In genomic region chr17:32909787-32910369, GRCh38 we compare ENCODE assay signal across 9 cellular contexts. TPM values are rescaled to one million over a fixed set of nuclear protein-coding genes. Genes with fewer than 3 reads are reported as not detected.
DNase-seq lines count a peak whose midpoint lies in the region; ATAC-seq and TF ChIP-seq lines count a peak whose summit lies in the region.
"Had no signal": no experiment of that assay in that cellular context is flagged by ENCODE, and none has a peak within 500 bp of the region (broad histone marks: within the 10 kb centered on the region; RNA-seq: fewer than 3 reads in every experiment).

No MANE protein-coding gene starts in this region.

- TF ChIP-seq POLR2A in erythroblast (IDR thresholded peaks at IDR 0.05; ENCODE audit: low read length): no peak

- POLR2A ChIA-PET in activated CD8-positive, alpha-beta T cell treated with anti-CD3 and anti-CD28 coated beads, Interleukin-2, amount 10 ng/mL, durations not matched to agents 7 days and 5 days (lab: Charles Lee): interaction anchor here (1.2 kb wide), 1 partner anchor 33 kb away, joined by 4 read pairs; the partner anchor contains the start of gene MYO1D

- peak; percentile 62 for ATAC-seq in HG02885 (IDR thresholded peaks at IDR 0.05; ENCODE audit: poor library complexity, unreplicated experiment)
- ATAC-seq in activated CD8-positive, alpha-beta T cell treated with anti-CD3 and anti-CD28 coated beads, Interleukin-2, amount 10 ng/mL, durations not matched to agents 7 days and 5 days: peak; percentile 87
- ATAC-seq in stimulated activated naive CD8-positive, alpha-beta T cell treated with anti-CD3 and anti-CD28 coated beads, Interleukin-15, amount 100 ng/mL, for 72 hours: peak; percentile 70
- ATAC-seq in HG02970 (IDR thresholded peaks at IDR 0.05; ENCODE audit: low FRiP score, unreplicated experiment): no peak

- no peaks in the 10 kb centered on the region for H3K36me3 Mint-ChIP-seq in activated CD8-positive, alpha-beta T cell treated with anti-CD3 and anti-CD28 coated beads, Interleukin-2, amount 10 ng/mL, durations not matched to agents 7 days and 5 days (ENCODE audit: low read depth)

- H3K9me3 Mint-ChIP-seq in activated CD8-positive, alpha-beta T cell treated with anti-CD3 and anti-CD28 coated beads, Interleukin-2, amount 10 ng/mL, durations not matched to agents 7 days and 5 days (ENCODE audit: insufficient read depth): no peaks in the 10 kb centered on the region
- no peaks in the 10 kb centered on the region for H3K9me3 Mint-ChIP-seq in stimulated activated naive CD8-positive, alpha-beta T cell treated with anti-CD3 and anti-CD28 coated beads, Interleukin-15, amount 100 ng/mL, for 72 hours
- H3K9me3 Mint-ChIP-seq: dendritic cell treated with granulocyte-macrophage colony-stimulating factor and Interleukin-4, amounts not matched to agents 40 ng/mL and 50 ng/mL, for 4 days had no signal

- peaks cover 12% of the 10 kb centered on the region for H3K4me1 Mint-ChIP-seq in activated CD8-positive, alpha-beta T cell treated with anti-CD3 and anti-CD28 coated beads, Interleukin-2, amount 10 ng/mL, durations not matched to agents 7 days and 5 days (ENCODE audit: low read depth)
- peaks cover 20% of the 10 kb centered on the region for H3K4me1 Mint-ChIP-seq in stimulated activated naive CD8-positive, alpha-beta T cell treated with anti-CD3 and anti-CD28 coated beads, Interleukin-15, amount 100 ng/mL, for 72 hours

- DNase-seq in EH (ENCODE audit: low read depth): peak; percentile 84
- DNase-seq in NCI-H69 (lab: John Stamatoyannopoulos, UW): peak; percentile 65
- DNase-seq in activated CD8-positive, alpha-beta T cell treated with anti-CD3 and anti-CD28 coated beads, Interleukin-2, amount 10 ng/mL, durations not matched to agents 7 days and 5 days: peak; percentile 75
- peak; percentile 89 to 92 for DNase-seq in erythroblast (lab: John Stamatoyannopoulos, UW)
- DNase-seq in mucosa of gallbladder (ENCODE audit: low spot score): peak; percentile 91
- peak in 1 of 2 donors; percentile 62 for DNase-seq in stimulated activated naive CD8-positive, alpha-beta T cell treated with anti-CD3 and anti-CD28 coated beads, Interleukin-15, amount 100 ng/mL, for 72 hours

- H3K27me3 Mint-ChIP-seq in activated CD8-positive, alpha-beta T cell treated with anti-CD3 and anti-CD28 coated beads, Interleukin-2, amount 10 ng/mL, durations not matched to agents 7 days and 5 days (ENCODE audit: low read depth): peaks cover 38% of the 10 kb centered on the region
- peaks cover 48% of the 10 kb centered on the region for H3K27me3 Mint-ChIP-seq in stimulated activated naive CD8-positive, alpha-beta T cell treated with anti-CD3 and anti-CD28 coated beads, Interleukin-15, amount 100 ng/mL, for 72 hours

- H3K27ac Mint-ChIP-seq in activated CD8-positive, alpha-beta T cell treated with anti-CD3 and anti-CD28 coated beads, Interleukin-2, amount 10 ng/mL, durations not matched to agents 7 days and 5 days: no peak overlapping the region
- peak overlapping the region in 1 of 2 donors; percentile 9 for H3K27ac Mint-ChIP-seq in stimulated activated naive CD8-positive, alpha-beta T cell treated with anti-CD3 and anti-CD28 coated beads, Interleukin-15, amount 100 ng/mL, for 72 hours
- H3K27ac Mint-ChIP-seq: dendritic cell treated with granulocyte-macrophage colony-stimulating factor and Interleukin-4, amounts not matched to agents 40 ng/mL and 50 ng/mL, for 4 days had no signal

- CTCF ChIA-PET in activated CD8-positive, alpha-beta T cell treated with anti-CD3 and anti-CD28 coated beads, Interleukin-2, amount 10 ng/mL, durations not matched to agents 7 days and 5 days (lab: Charles Lee): interaction anchor here (0.7 to 5.0 kb wide), 12 partner anchors 10 to 127 kb away, joined by 3 to 58 read pairs (median 3); partner anchors contain the start of gene MYO1D

- no peak overlapping the region for H3K4me3 Mint-ChIP-seq in activated CD8-positive, alpha-beta T cell treated with anti-CD3 and anti-CD28 coated beads, Interleukin-2, amount 10 ng/mL, durations not matched to agents 7 days and 5 days
- H3K4me3 Mint-ChIP-seq in stimulated activated naive CD8-positive, alpha-beta T cell treated with anti-CD3 and anti-CD28 coated beads, Interleukin-15, amount 100 ng/mL, for 72 hours: no peak overlapping the region
- H3K4me3 Mint-ChIP-seq: dendritic cell treated with granulocyte-macrophage colony-stimulating factor and Interleukin-4, amounts not matched to agents 40 ng/mL and 50 ng/mL, for 4 days had no signal

RNA-seq across cellular contexts. Expression of gene TMEM98, which starts 18.1 kb away (rescaled TPM):
- total RNA-seq in activated CD8-positive, alpha-beta T cell treated with anti-CD3 and anti-CD28 coated beads, Interleukin-2, amount 10 ng/mL, durations not matched to agents 7 days and 5 days: not detected
- 153 TPM for total RNA-seq in mucosa of gallbladder

RNA-seq across cellular contexts. Expression of gene MYO1D, which starts 33.0 kb away (rescaled TPM):
- 1 to 10 TPM; 2.2 to 2.3 TPM for total RNA-seq in activated CD8-positive, alpha-beta T cell treated with anti-CD3 and anti-CD28 coated beads, Interleukin-2, amount 10 ng/mL, durations not matched to agents 7 days and 5 days
- total RNA-seq in mucosa of gallbladder: 150 TPM

Comparison
In these comparisons a context has a peak if more than half of its experiments do, and no peak if none do; other contexts are left out.
1. RNA of gene TMEM98, which starts 18.1 kb away (total RNA-seq): 153 TPM in mucosa of gallbladder (single experiment); not detected in activated CD8-positive, alpha-beta T cell treated with anti-CD3 and anti-CD28 coated beads, Interleukin-2, amount 10 ng/mL, durations not matched to agents 7 days and 5 days; every median in the first group is over 100 times any median in the second.
2. RNA of gene MYO1D, which starts 33.0 kb away (total RNA-seq): 150 TPM in mucosa of gallbladder (single experiment); 2.2 to 2.3 TPM in activated CD8-positive, alpha-beta T cell treated with anti-CD3 and anti-CD28 coated beads, Interleukin-2, amount 10 ng/mL, durations not matched to agents 7 days and 5 days; every median in the first group is over 10 times any median in the second.